ENCODE assay signal across 15 cellular contexts in genomic region chr16:79283578-79283977, GRCh38.
DNase-seq lines count a peak whose midpoint lies in the region; ATAC-seq and TF ChIP-seq lines count a peak whose summit lies in the region.
"Had no signal": no experiment of that assay in that cellular context is flagged by ENCODE, and none has a peak within 500 bp of the region (broad histone marks: within the 10 kb centered on the region; RNA-seq: fewer than 3 reads in every experiment).

No MANE protein-coding gene starts in this region.

- TF ChIP-seq CTCF in progenitor cell of endocrine pancreas (IDR thresholded peaks at IDR 0.05; ENCODE audit: unreplicated experiment): no peak

- peak; percentile 55 for DNase-seq in activated CD4-positive, alpha-beta T cell treated with anti-CD3 and anti-CD28 coated beads for 48 hours
- no peak for DNase-seq in activated CD4-positive, alpha-beta T cell treated with anti-CD3 and anti-CD28 coated beads for 4 hours
- DNase-seq in activated T-cell treated with anti-CD3 and anti-CD28 coated beads, Interleukin-2, amount 50 U/mL, for 72 hours: no peak
- DNase-seq in stimulated activated CD4-positive, alpha-beta T cell treated with anti-CD3 and anti-CD28 coated beads, Interleukin-4, amount 100 ng/mL, for 1 hour: peak; percentile 30
- DNase-seq in NCI-H69 (lab: John Stamatoyannopoulos, UW) (no peak), progenitor cell of endocrine pancreas (ENCODE audit: low spot score, unreplicated experiment) (no peak), NCI-H2081 (lab: John Stamatoyannopoulos, UW) (no peak)
- DNase-seq: kidney; naive thymus-derived CD8-positive, alpha-beta T cell; NCI-H2171 treated with DMSO at 0.1 percent for 48 hours; OCI-M1; thyroid gland had no signal

- no peaks in the 10 kb centered on the region for H3K36me3 Mint-ChIP-seq in activated T-cell treated with anti-CD3 and anti-CD28 coated beads, Interleukin-2, amount 50 U/mL, for 72 hours (ENCODE audit: insufficient read depth in 2 of 2)
- no peaks in the 10 kb centered on the region for H3K36me3 Mint-ChIP-seq in progenitor cell of endocrine pancreas (ENCODE audit: insufficient read depth)

- no peaks in the 10 kb centered on the region for H3K27me3 Mint-ChIP-seq in activated T-cell treated with anti-CD3 and anti-CD28 coated beads, Interleukin-2, amount 50 U/mL, for 72 hours (ENCODE audit: low read depth)
- H3K27me3 Mint-ChIP-seq in progenitor cell of endocrine pancreas: peaks cover 25% of the 10 kb centered on the region

- H3K4me3 Mint-ChIP-seq in activated T-cell treated with anti-CD3 and anti-CD28 coated beads, Interleukin-2, amount 50 U/mL, for 72 hours: peak overlapping the region; percentile 56 to 87
- H3K4me3 Mint-ChIP-seq in progenitor cell of endocrine pancreas (ENCODE audit: low read depth): no peak overlapping the region
- H3K4me3 Mint-ChIP-seq: T-helper 1 cell treated with Interleukin-12 subunit alpha and Interleukin-12 subunit beta and Interleukin-4 antibody, amounts not matched to agents 30 μg/mL and 1 μg/mL, for 36 hours had no signal

- ATAC-seq in HG02973 (IDR thresholded peaks at IDR 0.05; ENCODE audit: unreplicated experiment): peak; percentile 56
- ATAC-seq in activated T-cell treated with anti-CD3 and anti-CD28 coated beads, Interleukin-2, amount 50 U/mL, for 72 hours (replicated peaks in 1 of 2): peak; percentile 51 to 52
- ATAC-seq: naive thymus-derived CD8-positive, alpha-beta T cell; sciatic nerve had no signal

- peak overlapping the region; percentile 18 for H3K27ac Mint-ChIP-seq in activated T-cell treated with anti-CD3 and anti-CD28 coated beads, Interleukin-2, amount 50 U/mL, for 72 hours
- no peak overlapping the region for H3K27ac Mint-ChIP-seq in progenitor cell of endocrine pancreas
- H3K27ac Mint-ChIP-seq: T-helper 1 cell treated with Interleukin-12 subunit alpha and Interleukin-12 subunit beta and Interleukin-4 antibody, amounts not matched to agents 30 μg/mL and 1 μg/mL, for 36 hours had no signal

- H3K9me3 Mint-ChIP-seq in activated T-cell treated with anti-CD3 and anti-CD28 coated beads, Interleukin-2, amount 50 U/mL, for 72 hours: no peaks in the 10 kb centered on the region
- no peaks in the 10 kb centered on the region for H3K9me3 Mint-ChIP-seq in progenitor cell of endocrine pancreas (ENCODE audit: low read depth)
- H3K9me3 Mint-ChIP-seq: T-helper 1 cell treated with Interleukin-12 subunit alpha and Interleukin-12 subunit beta and Interleukin-4 antibody, amounts not matched to agents 30 μg/mL and 1 μg/mL, for 36 hours had no signal

- peaks cover 81% of the 10 kb centered on the region for H3K4me1 Mint-ChIP-seq in activated T-cell treated with anti-CD3 and anti-CD28 coated beads, Interleukin-2, amount 50 U/mL, for 72 hours (ENCODE audit: low read depth)
- H3K4me1 Mint-ChIP-seq in progenitor cell of endocrine pancreas (ENCODE audit: low read depth): peaks cover 11% of the 10 kb centered on the region

Comparison
In these comparisons a context has a peak if more than half of its experiments do, and no peak if none do; other contexts are left out.
1. DNase-seq: peak in activated CD4-positive, alpha-beta T cell treated with anti-CD3 and anti-CD28 coated beads for 48 hours (single experiment) and stimulated activated CD4-positive, alpha-beta T cell treated with anti-CD3 and anti-CD28 coated beads, Interleukin-4, amount 100 ng/mL, for 1 hour (single experiment); none in activated CD4-positive, alpha-beta T cell treated with anti-CD3 and anti-CD28 coated beads for 4 hours (0 of 2), activated T-cell treated with anti-CD3 and anti-CD28 coated beads, Interleukin-2, amount 50 U/mL, for 72 hours (0 of 2), NCI-H69 (single experiment), progenitor cell of endocrine pancreas (single experiment) and NCI-H2081 (0 of 2).